22 cellular contexts compared by ENCODE assay signal in the genomic region with DNA sequence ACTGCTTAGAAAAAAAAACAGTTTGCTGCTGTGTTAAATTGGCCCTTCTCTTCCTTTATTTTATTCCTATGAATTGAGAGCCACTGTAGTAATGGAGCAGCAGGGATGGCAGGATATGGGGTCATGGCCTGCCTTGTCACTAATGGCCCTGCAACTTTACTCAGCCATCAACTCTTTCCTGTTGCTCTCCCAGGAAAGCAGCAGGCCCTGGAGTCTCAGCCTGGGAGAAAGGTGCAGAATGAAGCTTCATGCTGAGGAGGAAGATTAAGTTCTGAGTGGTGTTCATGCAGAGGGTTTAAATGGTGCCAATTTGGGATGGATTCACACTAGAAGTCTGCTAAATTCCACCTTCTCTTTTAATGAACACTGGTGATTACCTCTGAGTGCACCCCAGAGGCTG.
DNase-seq lines count a peak whose midpoint lies in the region; ATAC-seq, FAIRE-seq and TF ChIP-seq lines count a peak whose summit lies in the region.
"Had no signal": no experiment of that assay in that cellular context is flagged by ENCODE, and none has a peak within 500 bp of the region (broad histone marks: within the 10 kb centered on the region; RNA-seq: fewer than 3 reads in every experiment).

No MANE protein-coding gene starts in this region.

- CTCF ChIA-PET in H1 (lab: Charles Lee; ENCODE audit: partially characterized antibody) = interaction anchor here (0.7 kb wide), 1 partner anchor 438 kb away, joined by 3 read pairs; no protein-coding TSS in a partner anchor

- H3K27me3 ChIP-seq in H1 (replicated peaks in 1 of 4; ENCODE audit: control insufficient read depth in 3 of 4, extremely low read depth in 1 of 4, insufficient read depth in 3 of 4, low read length in 3 of 4) (no peaks in the 10 kb centered on the region), neuronal stem cell (ENCODE audit: control insufficient read depth in 3 of 3, insufficient read depth in 3 of 3, low read depth in 1 of 3, low read length in 3 of 3) (no peaks in the 10 kb centered on the region)
- H3K27me3 ChIP-seq: BLaER1 had no signal

- H3K4me2 ChIP-seq in H1 (ENCODE audit: insufficient read depth in 1 of 2, low read depth in 2 of 2, low read length in 2 of 2) = no peak overlapping the region
- H3K4me2 ChIP-seq in neuronal stem cell (ENCODE audit: insufficient read depth, low read length, poor library complexity, severe bottlenecking) = no peak overlapping the region
- H3K4me2 ChIP-seq: A549, BLaER1 had no signal

- H2BK12ac ChIP-seq in H1 (ENCODE audit: low read depth, low read length) = no peak overlapping the region
- no peak overlapping the region for H2BK12ac ChIP-seq in neuronal stem cell (ENCODE audit: low read length)

- H3K14ac ChIP-seq in H1 (ENCODE audit: insufficient read length) (no peak overlapping the region), neuronal stem cell (ENCODE audit: low read length) (no peak overlapping the region)

- TF ChIP-seq POLR2A in H1 (IDR thresholded peaks at IDR 0.05; ENCODE audit: control extremely low read depth in 1 of 2, low read depth in 2 of 2, low read length in 2 of 2) = no peak

- DNase-seq in NCI-H2081 (lab: John Stamatoyannopoulos, UW) (peak; percentile 14 to 60), NCI-H2081 treated with DMSO at 0.1 percent for 48 hours (lab: John Stamatoyannopoulos, UW) (no peak), NCI-H2227 (lab: John Stamatoyannopoulos, UW; ENCODE audit: unreplicated experiment) (peak; percentile 29), H1 (ENCODE audit: low read depth in 1 of 2, low spot score in 2 of 2) (no peak), neuronal stem cell (ENCODE audit: low spot score) (no peak)
- DNase-seq: CD4-positive, alpha-beta memory T cell; DMS153; DMS79; GDM1; HCEC 1CT; IMR-90 had no signal

- H3K9me3 ChIP-seq in H1 (ENCODE audit: insufficient read depth in 2 of 2, low read depth in 1 of 2, low read length in 1 of 2) = peaks cover 0 to 4% of the 10 kb centered on the region in 2 experiments; a peak in 1 of 4 replicates
- H3K9me3 ChIP-seq in neuronal stem cell (replicated peaks in 1 of 2; ENCODE audit: control insufficient read depth in 2 of 2, insufficient read depth in 1 of 2, low read depth in 1 of 2, low read length in 2 of 2) = peaks cover 0 to 4% of the 10 kb centered on the region in 2 donors
- H3K9me3 ChIP-seq: A549 had no signal

- H4K8ac ChIP-seq in H1 (ENCODE audit: extremely low read depth, insufficient read depth, low read length) (no peak overlapping the region), neuronal stem cell (ENCODE audit: low read depth, low read length) (no peak overlapping the region)

- POLR2A ChIA-PET in H1 (lab: Charles Lee; ENCODE audit: partially characterized antibody) = no interaction called here

- H2AK5ac ChIP-seq in H1 (ENCODE audit: low read depth, low read length) (no peak overlapping the region), neuronal stem cell (ENCODE audit: low read depth, low read length) (no peak overlapping the region)

- H2AFZ ChIP-seq in H1 (ENCODE audit: low read length) (peak overlapping the region; percentile 36; the same call in 1 of the 2 replicates), neuronal stem cell (ENCODE audit: low read length) (peak overlapping the region; percentile 32)

- H3K4ac ChIP-seq in H1 (replicated peaks; ENCODE audit: insufficient read length, low read depth, low read length) (no peak overlapping the region), neuronal stem cell (ENCODE audit: low read length) (no peak overlapping the region)

- H4K5ac ChIP-seq in H1 (ENCODE audit: insufficient read length, low read depth, low read length) = no peak overlapping the region

- no peak overlapping the region for H2BK5ac ChIP-seq in H1 (ENCODE audit: low read depth, low read length)
- no peak overlapping the region for H2BK5ac ChIP-seq in neuronal stem cell (ENCODE audit: low read length)

- H3K27ac ChIP-seq in H1 (ENCODE audit: low read depth, low read length) (no peak overlapping the region), neuronal stem cell (replicated peaks; ENCODE audit: low read length) (no peak overlapping the region)
- H3K27ac ChIP-seq: 22Rv1, A549, BLaER1, HL-60 had no signal

- ATAC-seq in GM19397 (IDR thresholded peaks at IDR 0.05; ENCODE audit: unreplicated experiment) (no peak), HG02981 (IDR thresholded peaks at IDR 0.05; ENCODE audit: unreplicated experiment) (no peak), GM18520 (IDR thresholded peaks at IDR 0.05; ENCODE audit: unreplicated experiment) (no peak)
- ATAC-seq: A549 had no signal

- no peak overlapping the region for H4K91ac ChIP-seq in H1 (replicated peaks; ENCODE audit: insufficient read length, low read length)
- no peak overlapping the region for H4K91ac ChIP-seq in neuronal stem cell (ENCODE audit: low read depth, low read length, poor library complexity)

- no peaks in the 10 kb centered on the region for H3K36me3 ChIP-seq in H1 (ENCODE audit: control insufficient read depth in 2 of 4, insufficient read depth in 4 of 4, low read length in 3 of 4)
- no peaks in the 10 kb centered on the region for H3K36me3 ChIP-seq in neuronal stem cell (replicated peaks in 1 of 2; ENCODE audit: control insufficient read depth in 2 of 2, insufficient read depth in 2 of 2, low read length in 2 of 2)
- H3K36me3 ChIP-seq: BLaER1 had no signal

- H3K4me3 ChIP-seq in H1 (ENCODE audit: extremely low read depth in 1 of 4, insufficient read depth in 2 of 4, low read depth in 3 of 4, low read length in 4 of 4) (no peak overlapping the region), neuronal stem cell (ENCODE audit: low read length in 2 of 2) (no peak overlapping the region)
- H3K4me3 ChIP-seq: A549, BLaER1 had no signal

- no peak overlapping the region for H3K18ac ChIP-seq in H1 (ENCODE audit: extremely low read depth, low read length)
- H3K18ac ChIP-seq in neuronal stem cell (ENCODE audit: low read length) = no peak overlapping the region

- H2BK20ac ChIP-seq in H1 (ENCODE audit: low read length) = no peak overlapping the region

- H3K23me2 ChIP-seq in H1 (ENCODE audit: low read depth, low read length) = 0 out of 2 replicates have a peak, but pooled peaks cover 1% of the 10 kb centered on the region

- no peak for FAIRE-seq in H1 (lab: Jason Lieb, UNC)
- FAIRE-seq: A549, GM12892, GM18507, H54, HTR-8/SVneo had no signal

- H2BK15ac ChIP-seq in H1 (ENCODE audit: low read length) = no peak overlapping the region
- no peak overlapping the region for H2BK15ac ChIP-seq in neuronal stem cell (ENCODE audit: low read length)

- no peak for TF ChIP-seq CTCF in H1 (IDR thresholded peaks at IDR 0.05; ENCODE audit: control extremely low read depth in 1 of 3, insufficient read depth in 1 of 3, low read depth in 1 of 3, low read length in 3 of 3)

- no peak overlapping the region for H2BK120ac ChIP-seq in H1 (replicated peaks; ENCODE audit: low read depth, low read length)
- H2BK120ac ChIP-seq in neuronal stem cell (ENCODE audit: low read depth, low read length) = no peak overlapping the region

- TF ChIP-seq EP300 in H1 (IDR thresholded peaks at IDR 0.05; ENCODE audit: borderline replicate concordance in 1 of 2, low read depth in 2 of 2, low read length in 2 of 2) = no peak

- H3K9ac ChIP-seq in H1 (replicated peaks in 1 of 4; ENCODE audit: extremely low read depth in 1 of 4, low read depth in 3 of 4, low read length in 3 of 4) = no peak overlapping the region; a peak in 1 of 7 replicates
- H3K9ac ChIP-seq in neuronal stem cell (ENCODE audit: low read depth, low read length, poor library complexity) = no peak overlapping the region
- H3K9ac ChIP-seq: BLaER1 had no signal

- no peak for TF ChIP-seq RAD21 in H1 (IDR thresholded peaks at IDR 0.05 in 1 of 2, conservative IDR thresholded peaks at IDR 0.05 in 1 of 2; ENCODE audit: low read depth in 2 of 2, low read length in 2 of 2)

- H3K79me1 ChIP-seq in H1 (ENCODE audit: low read depth, low read length) (no peaks in the 10 kb centered on the region), neuronal stem cell (ENCODE audit: low read depth, low read length) (no peaks in the 10 kb centered on the region)

- H3K56ac ChIP-seq in H1 (replicated peaks; ENCODE audit: insufficient read length, low read depth, low read length) = no peak overlapping the region

- H3K79me2 ChIP-seq in H1 (ENCODE audit: control insufficient read depth in 1 of 2, insufficient read depth in 2 of 2, low read length in 2 of 2) = no peaks in the 10 kb centered on the region

- H3K4me1 ChIP-seq in H1 (replicated peaks in 1 of 4; ENCODE audit: control insufficient read depth in 3 of 4, insufficient read depth in 4 of 4, low read length in 3 of 4) (peaks cover 0 to 4% (median 0%) of the 10 kb centered on the region in 4 experiments; a peak in 2 of 7 replicates), neuronal stem cell (ENCODE audit: control insufficient read depth in 2 of 2, insufficient read depth in 1 of 2, low read depth in 1 of 2, low read length in 2 of 2) (peaks cover 0 to 1% of the 10 kb centered on the region in 2 donors)
- H3K4me1 ChIP-seq: A549, BLaER1 had no signal

- no peaks in the 10 kb centered on the region for H4K20me1 ChIP-seq in H1 (replicated peaks in 1 of 2; ENCODE audit: control insufficient read depth in 1 of 2, insufficient read depth in 2 of 2, low read length in 2 of 2)
- H4K20me1 ChIP-seq: BLaER1 had no signal

- H3K23ac ChIP-seq in H1 (ENCODE audit: insufficient read length) = no peak overlapping the region
- H3K23ac ChIP-seq in neuronal stem cell (ENCODE audit: low read depth, low read length, poor library complexity) = no peak overlapping the region

TF ChIP-seq in H1, 55 proteins besides CTCF, POLR2A, EP300 and RAD21 (continues in another document):
- TF ChIP-seq FOSL1 (IDR thresholded peaks at IDR 0.05; ENCODE audit: insufficient read depth, low read depth, low read length) = no peak
- TF ChIP-seq SIRT6 (IDR thresholded peaks at IDR 0.05; ENCODE audit: low read length) = no peak
- no peak for TF ChIP-seq EGR1 (IDR thresholded peaks at IDR 0.05; ENCODE audit: borderline replicate concordance, low read depth, low read length)
- TF ChIP-seq RNF2 (IDR thresholded peaks at IDR 0.05; ENCODE audit: borderline replicate concordance, low read depth, low read length, missing control alignments, poor library complexity, severe bottlenecking) = no peak
- TF ChIP-seq, protein P1, sequence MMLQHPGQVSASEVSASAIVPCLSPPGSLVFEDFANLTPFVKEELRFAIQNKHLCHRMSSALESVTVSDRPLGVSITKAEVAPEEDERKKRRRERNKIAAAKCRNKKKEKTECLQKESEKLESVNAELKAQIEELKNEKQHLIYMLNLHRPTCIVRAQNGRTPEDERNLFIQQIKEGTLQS (IDR thresholded peaks at IDR 0.05; ENCODE audit: insufficient read depth, low read depth, low read length) = no peak
- TF ChIP-seq BCL11A (IDR thresholded peaks at IDR 0.05; ENCODE audit: low read depth in 2 of 2, low read length in 2 of 2) = no peak
- TF ChIP-seq, protein P2, sequence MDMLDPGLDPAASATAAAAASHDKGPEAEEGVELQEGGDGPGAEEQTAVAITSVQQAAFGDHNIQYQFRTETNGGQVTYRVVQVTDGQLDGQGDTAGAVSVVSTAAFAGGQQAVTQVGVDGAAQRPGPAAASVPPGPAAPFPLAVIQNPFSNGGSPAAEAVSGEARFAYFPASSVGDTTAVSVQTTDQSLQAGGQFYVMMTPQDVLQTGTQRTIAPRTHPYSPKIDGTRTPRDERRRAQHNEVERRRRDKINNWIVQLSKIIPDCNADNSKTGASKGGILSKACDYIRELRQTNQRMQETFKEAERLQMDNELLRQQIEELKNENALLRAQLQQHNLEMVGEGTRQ (IDR thresholded peaks at IDR 0.05; ENCODE audit: low read length) = no peak

Comparison
In these comparisons a context has a peak if more than half of its experiments do, and no peak if none do; other contexts are left out.
1. DNase-seq: peak in NCI-H2081 (2 of 2) and NCI-H2227 (single experiment); none in NCI-H2081 treated with DMSO at 0.1 percent for 48 hours (single experiment), H1 (0 of 2) and neuronal stem cell (single experiment).